1 cellular context compared by ENCODE assay signal in genomic region chr4:107669068-107669467, GRCh38.
TF ChIP-seq lines count a peak whose summit lies in the region.

No MANE protein-coding gene starts in this region.

TF ChIP-seq in HepG2, 621 proteins besides CTCF, POLR2A, EP300 and RAD21 (continued from another document):
- TF ChIP-seq HNF1A (IDR thresholded peaks at IDR 0.05; ENCODE audit: low read depth), result no peak
- no peak for TF ChIP-seq HNF1A (CRISPR knock-in tag; IDR thresholded peaks at IDR 0.05; ENCODE audit: borderline replicate concordance)
- no peak for TF ChIP-seq THAP11 (CRISPR knock-in tag; IDR thresholded peaks at IDR 0.05)
- no peak for TF ChIP-seq PBX2 (CRISPR knock-in tag; IDR thresholded peaks at IDR 0.05)
- no peak for TF ChIP-seq TARDBP (CRISPR knock-in tag; IDR thresholded peaks at IDR 0.05)
- no peak for TF ChIP-seq ZBTB10 (CRISPR knock-in tag; IDR thresholded peaks at IDR 0.05; ENCODE audit: borderline replicate concordance)
- TF ChIP-seq ZBTB8A (CRISPR knock-in tag; IDR thresholded peaks at IDR 0.05; ENCODE audit: borderline replicate concordance, low read depth), result no peak
- TF ChIP-seq ZNF101 (CRISPR knock-in tag; IDR thresholded peaks at IDR 0.05; ENCODE audit: borderline replicate concordance, low read depth), result no peak
- no peak for TF ChIP-seq TFAP4 (IDR thresholded peaks at IDR 0.05; ENCODE audit: borderline replicate concordance, low read depth)
TF ChIP-seq in HepG2: peak in this region for 0.
